Comparison of ENCODE assay signal across 1 cellular context in the genomic region with DNA sequence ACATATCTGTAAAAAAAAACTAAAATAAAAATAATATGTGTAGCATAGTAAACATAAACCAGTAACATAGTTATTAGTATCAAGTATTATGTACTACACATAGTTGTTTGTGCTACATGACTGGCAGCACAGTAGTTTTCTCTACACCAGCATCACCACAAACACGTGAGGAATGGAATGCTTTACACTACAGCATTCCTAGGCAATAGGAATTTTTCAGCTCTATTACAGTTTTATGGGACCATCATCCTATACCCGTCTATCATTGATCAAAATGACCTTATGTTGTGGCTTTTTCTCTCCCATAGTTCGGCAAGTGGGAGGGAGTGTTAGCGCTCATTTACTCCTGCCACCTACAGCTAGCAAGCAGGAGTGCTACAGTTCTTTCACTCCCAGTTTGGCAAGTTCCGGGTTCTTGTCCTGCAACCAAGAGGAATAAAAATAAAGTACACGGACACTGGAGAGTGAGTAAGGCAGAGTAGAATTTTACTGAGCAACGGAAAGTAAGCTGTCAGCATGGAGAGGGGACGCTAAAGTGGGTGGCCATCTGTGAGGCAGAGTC.
TF ChIP-seq lines count a peak whose summit lies in the region.

No MANE protein-coding gene starts in this region.

TF ChIP-seq in SK-N-SH, 30 proteins besides CTCF, POLR2A, EP300 and RAD21 (continued from another document):
- TF ChIP-seq, protein P1, sequence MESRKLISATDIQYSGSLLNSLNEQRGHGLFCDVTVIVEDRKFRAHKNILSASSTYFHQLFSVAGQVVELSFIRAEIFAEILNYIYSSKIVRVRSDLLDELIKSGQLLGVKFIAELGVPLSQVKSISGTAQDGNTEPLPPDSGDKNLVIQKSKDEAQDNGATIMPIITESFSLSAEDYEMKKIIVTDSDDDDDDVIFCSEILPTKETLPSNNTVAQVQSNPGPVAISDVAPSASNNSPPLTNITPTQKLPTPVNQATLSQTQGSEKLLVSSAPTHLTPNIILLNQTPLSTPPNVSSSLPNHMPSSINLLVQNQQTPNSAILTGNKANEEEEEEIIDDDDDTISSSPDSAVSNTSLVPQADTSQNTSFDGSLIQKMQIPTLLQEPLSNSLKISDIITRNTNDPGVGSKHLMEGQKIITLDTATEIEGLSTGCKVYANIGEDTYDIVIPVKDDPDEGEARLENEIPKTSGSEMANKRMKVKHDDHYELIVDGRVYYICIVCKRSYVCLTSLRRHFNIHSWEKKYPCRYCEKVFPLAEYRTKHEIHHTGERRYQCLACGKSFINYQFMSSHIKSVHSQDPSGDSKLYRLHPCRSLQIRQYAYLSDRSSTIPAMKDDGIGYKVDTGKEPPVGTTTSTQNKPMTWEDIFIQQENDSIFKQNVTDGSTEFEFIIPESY (IDR thresholded peaks at IDR 0.05; ENCODE audit: borderline replicate concordance, low read depth), result no peak
- TF ChIP-seq, protein P2, sequence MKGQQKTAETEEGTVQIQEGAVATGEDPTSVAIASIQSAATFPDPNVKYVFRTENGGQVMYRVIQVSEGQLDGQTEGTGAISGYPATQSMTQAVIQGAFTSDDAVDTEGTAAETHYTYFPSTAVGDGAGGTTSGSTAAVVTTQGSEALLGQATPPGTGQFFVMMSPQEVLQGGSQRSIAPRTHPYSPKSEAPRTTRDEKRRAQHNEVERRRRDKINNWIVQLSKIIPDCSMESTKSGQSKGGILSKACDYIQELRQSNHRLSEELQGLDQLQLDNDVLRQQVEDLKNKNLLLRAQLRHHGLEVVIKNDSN (IDR thresholded peaks at IDR 0.05; ENCODE audit: borderline replicate concordance, low read depth), result no peak
- no peak for TF ChIP-seq NFIC (IDR thresholded peaks at IDR 0.05; ENCODE audit: borderline replicate concordance)
- no peak for TF ChIP-seq ELF1 (IDR thresholded peaks at IDR 0.05)
- no peak for TF ChIP-seq RXRA (IDR thresholded peaks at IDR 0.05; ENCODE audit: borderline replicate concordance, low read depth)
- TF ChIP-seq GATA2 (CRISPR knock-in tag; IDR thresholded peaks at IDR 0.05), result no peak
- no peak for TF ChIP-seq YY1 (IDR thresholded peaks at IDR 0.05; ENCODE audit: low read depth)
